In genomic region chr1:94542088-94542671, GRCh38 we compare ENCODE assay signal across 7 cellular contexts. TPM values are rescaled to one million over a fixed set of nuclear protein-coding genes. Genes with fewer than 3 reads are reported as not detected.
DNase-seq lines count a peak whose midpoint lies in the region; ATAC-seq and TF ChIP-seq lines count a peak whose summit lies in the region.

No MANE protein-coding gene starts in this region.

- H3K36me3 Mint-ChIP-seq in activated naive CD8-positive, alpha-beta T cell treated with anti-CD3 and anti-CD28 coated beads, Interleukin-2, amount 50 U/mL, for 24 hours (ENCODE audit: low read depth), result no peaks in the 10 kb centered on the region

- no peak for TF ChIP-seq EP300 in sigmoid colon (IDR thresholded peaks at IDR 0.05)

- H3K27ac ChIP-seq in hepatocyte (peak overlapping the region; percentile 97), sigmoid colon (peak overlapping the region; percentile 85 to 89 (median 88))

- peak overlapping the region; percentile 79 for H3K4me3 Mint-ChIP-seq in activated naive CD8-positive, alpha-beta T cell treated with anti-CD3 and anti-CD28 coated beads, Interleukin-2, amount 50 U/mL, for 24 hours

- H3K4me2 ChIP-seq in hepatocyte, result peak overlapping the region; percentile 81

- no peak for TF ChIP-seq CTCF in GM13977 (IDR thresholded peaks at IDR 0.05; ENCODE audit: extremely low read depth, insufficient read depth, missing control alignments)
- no peak for TF ChIP-seq CTCF in hepatocyte (IDR thresholded peaks at IDR 0.05; ENCODE audit: poor library complexity)
- TF ChIP-seq CTCF in sigmoid colon (IDR thresholded peaks at IDR 0.05), result no peak

- peak; percentile 19 for ATAC-seq in HG02884 (IDR thresholded peaks at IDR 0.05; ENCODE audit: unreplicated experiment)
- ATAC-seq in activated naive CD8-positive, alpha-beta T cell treated with anti-CD3 and anti-CD28 coated beads, Interleukin-2, amount 50 U/mL, for 24 hours, result no peak

- H3K4me3 ChIP-seq in hepatocyte (peak overlapping the region; percentile 72), sigmoid colon (peak overlapping the region; percentile 73 to 80 (median 76))

- H3K4me1 Mint-ChIP-seq in activated naive CD8-positive, alpha-beta T cell treated with anti-CD3 and anti-CD28 coated beads, Interleukin-2, amount 50 U/mL, for 24 hours, result peaks cover 14% of the 10 kb centered on the region

- H3K79me2 ChIP-seq in hepatocyte, result peaks cover 52% of the 10 kb centered on the region

- no peak overlapping the region for H3K27ac Mint-ChIP-seq in activated naive CD8-positive, alpha-beta T cell treated with anti-CD3 and anti-CD28 coated beads, Interleukin-2, amount 50 U/mL, for 24 hours

- intact Hi-C loops in sigmoid colon (cut with DNase I), result loop anchor here (5.0 kb wide), 3 partner anchors 100 to 260 kb away; no protein-coding TSS in a partner anchor

- H3K9me3 ChIP-seq in hepatocyte (ENCODE audit: low read depth), result no peaks in the 10 kb centered on the region
- no peaks in the 10 kb centered on the region for H3K9me3 ChIP-seq in sigmoid colon

- 2% methylated on average over 25 of the region's 25 CpGs for WGBS in hepatocyte (ENCODE audit: low lambda C conversion rate, missing lambda C conversion rate)
- 1 to 2% methylated on average over 25 of the region's 25 CpGs for WGBS in sigmoid colon, 2 donors

- no peak for TF ChIP-seq POLR2A in sigmoid colon (IDR thresholded peaks at IDR 0.05)

- H2AFZ ChIP-seq in hepatocyte, result peak overlapping the region; percentile 30

- DNase-seq in GM13977 (ENCODE audit: low spot score) (peak; percentile 29), hepatocyte (ENCODE audit: low spot score) (no peak), sigmoid colon (peak; percentile 88), NCI-H1417 (lab: John Stamatoyannopoulos, UW) (no peak), HuH-7 (ENCODE audit: low spot score) (no peak)
- no peak for DNase-seq in activated naive CD8-positive, alpha-beta T cell treated with anti-CD3 and anti-CD28 coated beads, Interleukin-2, amount 50 U/mL, for 24 hours

- no peaks in the 10 kb centered on the region for H3K9me2 ChIP-seq in hepatocyte (replicated peaks; ENCODE audit: insufficient read depth)

- in situ Hi-C loops in GM13977 (cut with MboI; ENCODE audit: low pct_unique_long_range_greater_than_20kb, low sequenced_read_pairs, unreplicated experiment), result no loop called here

- H4K20me1 ChIP-seq in hepatocyte (ENCODE audit: insufficient read depth, poor library complexity, severe bottlenecking), result peaks cover 36% of the 10 kb centered on the region

- no peaks in the 10 kb centered on the region for H3K9me3 Mint-ChIP-seq in activated naive CD8-positive, alpha-beta T cell treated with anti-CD3 and anti-CD28 coated beads, Interleukin-2, amount 50 U/mL, for 24 hours

- H3K4me1 ChIP-seq in hepatocyte (ENCODE audit: insufficient read depth), result peaks cover 18% of the 10 kb centered on the region
- peaks cover 0 to 35% (median 13%) of the 10 kb centered on the region in 4 donors for H3K4me1 ChIP-seq in sigmoid colon

- H3K27me3 Mint-ChIP-seq in activated naive CD8-positive, alpha-beta T cell treated with anti-CD3 and anti-CD28 coated beads, Interleukin-2, amount 50 U/mL, for 24 hours, result peaks cover 66% of the 10 kb centered on the region

- H3K36me3 ChIP-seq in hepatocyte (replicated peaks; ENCODE audit: insufficient read depth, low read depth) (no peaks in the 10 kb centered on the region), sigmoid colon (no peaks in the 10 kb centered on the region)

- H3K27me3 ChIP-seq in hepatocyte (no peaks in the 10 kb centered on the region), sigmoid colon (no peaks in the 10 kb centered on the region)

RNA-seq across cellular contexts. Expression of gene F3, which starts 0.6 kb away (rescaled TPM):
- total RNA-seq in hepatocyte (261 and 281 TPM in 2 replicates), sigmoid colon (10 to 100 TPM; 19.3 to 53.7 (median 19.3) TPM)
- polyA plus RNA-seq in hepatocyte (390 and 412 TPM in 2 replicates), sigmoid colon (10 to 100 TPM in 2 of 3 donors, 1 to 10 TPM in 1; 9.9 to 22.0 (median 17.4) TPM)

Comparison
In these comparisons a context has a peak if more than half of its experiments do, and no peak if none do; other contexts are left out.
1. DNase-seq: peak in GM13977 (single experiment) and sigmoid colon (single experiment); none in activated naive CD8-positive, alpha-beta T cell treated with anti-CD3 and anti-CD28 coated beads, Interleukin-2, amount 50 U/mL, for 24 hours (single experiment), hepatocyte (single experiment), NCI-H1417 (0 of 3) and HuH-7 (single experiment).